Comparison of ENCODE assay signal across 12 cellular contexts in the genomic region with DNA sequence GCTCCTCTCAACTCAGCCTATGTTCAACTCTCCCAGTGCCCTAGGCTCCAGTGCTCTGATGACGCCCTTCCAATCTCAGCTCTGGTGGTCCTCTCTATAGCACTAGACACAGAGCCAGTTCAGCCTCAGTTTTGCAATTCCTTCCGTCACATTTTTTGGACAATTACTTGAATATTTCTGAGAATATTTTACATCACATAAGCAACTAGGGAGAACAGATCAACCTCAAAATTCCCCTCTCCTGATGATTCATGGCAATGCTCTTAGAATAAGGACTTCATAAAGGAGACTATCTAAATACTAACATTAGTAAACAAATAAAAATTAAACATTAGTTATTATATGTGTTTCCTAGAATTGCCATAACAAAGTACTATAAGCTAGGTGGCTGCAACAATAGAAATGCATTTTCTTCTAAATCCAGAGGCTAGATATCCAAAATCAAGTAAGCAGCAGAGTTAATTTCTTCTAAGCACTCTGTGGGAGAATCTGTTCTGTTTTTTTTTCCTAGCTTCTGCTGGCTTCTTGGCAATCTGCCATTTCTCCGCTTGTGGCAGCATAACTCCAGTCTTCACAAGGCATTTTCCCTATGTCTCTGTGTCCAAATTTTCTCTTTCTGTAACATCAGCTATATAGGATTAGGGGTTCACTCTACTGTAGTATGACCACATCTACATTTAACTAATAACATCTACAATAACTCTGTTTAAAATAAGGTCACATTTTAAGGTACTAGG.
A peak's percentile ranks its signal among the peaks of the same experiment; 100 is the strongest.
DNase-seq lines count a peak whose midpoint lies in the region; ATAC-seq and TF ChIP-seq lines count a peak whose summit lies in the region.
"Had no signal": no experiment of that assay in that cellular context is flagged by ENCODE, and none has a peak within 500 bp of the region (broad histone marks: within the 10 kb centered on the region; RNA-seq: fewer than 3 reads in every experiment).

No MANE protein-coding gene starts in this region.

- H3K36me3 Mint-ChIP-seq in CD8-positive, alpha-beta T cell = no peaks in the 10 kb centered on the region

- no peaks in the 10 kb centered on the region for H3K9me3 ChIP-seq in CD8-positive, alpha-beta T cell (ENCODE audit: low read length)
- H3K9me3 ChIP-seq: neutrophil, uterus had no signal

- intact Hi-C loops in CD8-positive, alpha-beta T cell (cut with DNase I, micrococcal nuclease) = no loop called here

- no peaks in the 10 kb centered on the region for H3K27me3 Mint-ChIP-seq in CD8-positive, alpha-beta T cell (ENCODE audit: low read depth)

- no peak for TF ChIP-seq CTCF in CD8-positive, alpha-beta T cell (IDR thresholded peaks at IDR 0.05)

- H3K4me3 Mint-ChIP-seq in CD8-positive, alpha-beta T cell = no peak overlapping the region

- H3K4me1 ChIP-seq in CD8-positive, alpha-beta T cell (ENCODE audit: insufficient read depth, low read length) = no peaks in the 10 kb centered on the region
- H3K4me1 ChIP-seq: uterus had no signal

- H3K27ac Mint-ChIP-seq in CD8-positive, alpha-beta T cell = no peak overlapping the region

- no peaks in the 10 kb centered on the region for H3K36me3 ChIP-seq in CD8-positive, alpha-beta T cell (ENCODE audit: insufficient read depth, low read length)
- H3K36me3 ChIP-seq: neutrophil, uterus had no signal

- H3K4me1 Mint-ChIP-seq in CD8-positive, alpha-beta T cell (ENCODE audit: low read depth) = no peaks in the 10 kb centered on the region

- H3K9me3 Mint-ChIP-seq in CD8-positive, alpha-beta T cell = peaks cover 10% of the 10 kb centered on the region

- POLR2A ChIA-PET in CD8-positive, alpha-beta T cell (lab: Charles Lee) = no interaction called here

- no peak for ATAC-seq in CD8-positive, alpha-beta T cell

- no peak overlapping the region for H3K4me3 ChIP-seq in CD8-positive, alpha-beta T cell (ENCODE audit: low read depth, low read length)
- H3K4me3 ChIP-seq: uterus had no signal

- CTCF ChIA-PET in CD8-positive, alpha-beta T cell (lab: Charles Lee) = no interaction called here

- DNase-seq in D341Med (ENCODE audit: low spot score) (peak; percentile 11), LoVo (ENCODE audit: low spot score) (peak; percentile 16), brain pericyte (ENCODE audit: low read depth, low spot score) (peak; percentile 67), medulla oblongata (ENCODE audit: extremely low spot score) (peak; percentile 46), NCI-H146 (lab: John Stamatoyannopoulos, UW) (no peak), NOMO-1 treated with dmso at 0.1 percent for 144 hours (lab: John Stamatoyannopoulos, UW; ENCODE audit: unreplicated experiment) (no peak)
- no peak for DNase-seq in CD8-positive, alpha-beta T cell
- no peak for DNase-seq in stimulated activated CD8-positive, alpha-beta memory T cell treated with anti-CD3 and anti-CD28 coated beads, Interleukin-4, amount 100 ng/mL, for 48 hours
- DNase-seq: activated T-cell treated with anti-CD3 and anti-CD28 coated beads for 4 hours, NCI-H2029 treated with DMSO at 0.1 percent for 48 hours, uterus had no signal

- H3K27me3 ChIP-seq in CD8-positive, alpha-beta T cell (ENCODE audit: insufficient read depth, low read length) = no peaks in the 10 kb centered on the region
- H3K27me3 ChIP-seq: neutrophil, uterus had no signal

- no peak overlapping the region for H3K27ac ChIP-seq in CD8-positive, alpha-beta T cell (ENCODE audit: low read depth, low read length)
- H3K27ac ChIP-seq: neutrophil, uterus had no signal

Comparison
In these comparisons a context has a peak if more than half of its experiments do, and no peak if none do; other contexts are left out.
1. DNase-seq: peak in D341Med (single experiment), LoVo (single experiment), brain pericyte (single experiment) and medulla oblongata (single experiment); none in CD8-positive, alpha-beta T cell (0 of 7), NCI-H146 (single experiment), stimulated activated CD8-positive, alpha-beta memory T cell treated with anti-CD3 and anti-CD28 coated beads, Interleukin-4, amount 100 ng/mL, for 48 hours (single experiment) and NOMO-1 treated with dmso at 0.1 percent for 144 hours (single experiment).